In genomic region chr16:2250652-2251280, GRCh38 we compare ENCODE assay signal across 6 cellular contexts. TPM values are rescaled to one million over a fixed set of nuclear protein-coding genes. Genes with fewer than 3 reads are reported as not detected.
DNase-seq lines count a peak whose midpoint lies in the region; ATAC-seq lines count a peak whose summit lies in the region.

No MANE protein-coding gene starts in this region.

- peak overlapping the region; percentile 91 for H3K4me3 Mint-ChIP-seq in activated naive CD8-positive, alpha-beta T cell treated with anti-CD3 and anti-CD28 coated beads for 36 hours

- H3K9me3 ChIP-seq in mononuclear cell (ENCODE audit: low read depth, low read length) = no peaks in the 10 kb centered on the region

- no peaks in the 10 kb centered on the region for H3K27me3 Mint-ChIP-seq in activated naive CD8-positive, alpha-beta T cell treated with anti-CD3 and anti-CD28 coated beads for 36 hours

- H3K36me3 Mint-ChIP-seq in activated naive CD8-positive, alpha-beta T cell treated with anti-CD3 and anti-CD28 coated beads for 36 hours = peaks cover 28% of the 10 kb centered on the region

- H3K4me1 ChIP-seq in mononuclear cell (ENCODE audit: insufficient read depth, low read length) = peaks cover 17% of the 10 kb centered on the region

- peak overlapping the region; percentile 92 for H3K27ac Mint-ChIP-seq in activated naive CD8-positive, alpha-beta T cell treated with anti-CD3 and anti-CD28 coated beads for 36 hours

- peaks cover 7% of the 10 kb centered on the region for H3K4me1 Mint-ChIP-seq in activated naive CD8-positive, alpha-beta T cell treated with anti-CD3 and anti-CD28 coated beads for 36 hours

- no peaks in the 10 kb centered on the region for H3K27me3 ChIP-seq in mononuclear cell (ENCODE audit: insufficient read depth, low read length)

- no peak for ATAC-seq in HG03159 (IDR thresholded peaks at IDR 0.05; ENCODE audit: unreplicated experiment)
- ATAC-seq in GM19452 (IDR thresholded peaks at IDR 0.05; ENCODE audit: unreplicated experiment) = no peak

- H3K9me3 Mint-ChIP-seq in activated naive CD8-positive, alpha-beta T cell treated with anti-CD3 and anti-CD28 coated beads for 36 hours = no peaks in the 10 kb centered on the region

- peak; percentile 19 for DNase-seq in activated gamma-delta T cell treated with Interleukin-2 at 50 U/mL for 16 hours
- DNase-seq in activated gamma-delta T cell (lab: John Stamatoyannopoulos, UW) = no peak
- DNase-seq in activated naive CD8-positive, alpha-beta T cell treated with anti-CD3 and anti-CD28 coated beads for 36 hours = no peak

- peak overlapping the region; percentile 56 for H3K4me3 ChIP-seq in mononuclear cell (ENCODE audit: low read length)

RNA-seq across cellular contexts. Expression of gene ECI1, which starts 0.6 kb away (rescaled TPM):
- 10 to 100 TPM; 27.5 to 30.0 TPM for total RNA-seq in activated naive CD8-positive, alpha-beta T cell treated with anti-CD3 and anti-CD28 coated beads for 36 hours
- 10.5 TPM for total RNA-seq in mononuclear cell

RNA-seq across cellular contexts. Expression of gene DNASE1L2, which starts 14.5 kb away (rescaled TPM):
- under 1 TPM; 0.87 to 0.92 TPM for total RNA-seq in activated naive CD8-positive, alpha-beta T cell treated with anti-CD3 and anti-CD28 coated beads for 36 hours
- 0.21 TPM for total RNA-seq in mononuclear cell

RNA-seq across cellular contexts. Expression of gene RNPS1, which starts 17.2 kb away (rescaled TPM):
- total RNA-seq in activated naive CD8-positive, alpha-beta T cell treated with anti-CD3 and anti-CD28 coated beads for 36 hours = 100 to 1,000 TPM; 403 to 415 TPM
- total RNA-seq in mononuclear cell = 156 TPM

RNA-seq across cellular contexts. Expression of gene E4F1, which starts 27.4 kb away (rescaled TPM):
- total RNA-seq in activated naive CD8-positive, alpha-beta T cell treated with anti-CD3 and anti-CD28 coated beads for 36 hours = 10 to 100 TPM; 23.0 to 24.1 TPM
- 14.0 TPM for total RNA-seq in mononuclear cell

RNA-seq across cellular contexts. Expression of gene PGP, which starts 36.1 kb away (rescaled TPM):
- total RNA-seq in activated naive CD8-positive, alpha-beta T cell treated with anti-CD3 and anti-CD28 coated beads for 36 hours = 10 to 100 TPM; 24.2 to 24.5 TPM
- 9.8 TPM for total RNA-seq in mononuclear cell
